ENCODE assay signal across 1 cellular context in the genomic region with DNA sequence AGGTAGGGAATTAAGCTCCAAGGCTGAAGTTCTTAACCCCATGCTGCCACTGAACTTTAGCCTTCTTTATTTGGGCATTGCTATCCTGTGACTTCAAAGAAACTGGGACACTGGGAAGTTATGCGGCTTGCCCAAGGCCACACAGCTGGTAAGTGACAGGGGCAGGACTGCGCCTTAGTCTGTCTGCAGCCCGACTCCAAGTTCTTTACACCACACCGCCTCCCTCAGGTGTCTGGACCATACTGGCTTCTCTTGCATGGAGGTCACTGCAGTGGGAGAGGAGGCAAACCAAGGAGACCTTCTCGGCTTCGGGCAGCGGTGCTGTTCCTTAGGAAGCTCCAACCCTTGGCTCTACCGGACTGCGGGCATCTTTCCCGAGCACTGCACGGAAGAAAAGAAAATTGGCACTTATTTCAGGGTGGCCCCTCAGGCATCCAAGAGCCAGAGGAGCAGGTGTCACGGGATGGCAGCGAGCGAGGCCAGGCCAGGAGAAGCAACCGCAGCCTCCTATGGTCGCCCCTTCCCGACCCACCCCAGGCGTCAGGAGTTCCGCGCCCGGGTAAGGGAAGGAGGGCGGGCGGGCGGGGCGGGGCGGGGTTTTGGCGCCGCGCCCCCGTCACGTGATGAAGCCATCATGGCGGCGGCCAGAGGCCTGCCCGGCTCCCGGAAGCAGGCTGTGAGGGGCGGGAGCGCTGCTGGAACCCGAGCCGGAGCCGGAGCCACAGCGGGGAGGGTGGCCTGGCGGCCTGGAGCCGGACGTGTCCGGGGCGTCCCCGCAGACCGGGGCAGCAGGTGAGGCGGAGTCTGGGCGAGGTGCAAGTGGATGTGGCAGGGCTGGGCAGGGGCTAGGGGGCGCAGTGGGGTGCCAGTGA.
A peak's percentile ranks its signal among the peaks of the same experiment; 100 is the strongest.
TF ChIP-seq lines count a peak whose summit lies in the region.

No MANE protein-coding gene starts in this region.

TF ChIP-seq in HEK293, 187 proteins besides CTCF, POLR2A, EP300 and RAD21 (continued from another document):
- no peak for TF ChIP-seq ZNF148 (tag by site-specific recombination; IDR thresholded peaks at IDR 0.05; ENCODE audit: borderline replicate concordance)
- no peak; the same call in 1 of the 2 replicates for TF ChIP-seq OSR2 (tag by site-specific recombination; IDR thresholded peaks at IDR 0.05)
- no peak for TF ChIP-seq ZNF140 (tag by site-specific recombination; IDR thresholded peaks at IDR 0.05)
- TF ChIP-seq, protein P1, sequence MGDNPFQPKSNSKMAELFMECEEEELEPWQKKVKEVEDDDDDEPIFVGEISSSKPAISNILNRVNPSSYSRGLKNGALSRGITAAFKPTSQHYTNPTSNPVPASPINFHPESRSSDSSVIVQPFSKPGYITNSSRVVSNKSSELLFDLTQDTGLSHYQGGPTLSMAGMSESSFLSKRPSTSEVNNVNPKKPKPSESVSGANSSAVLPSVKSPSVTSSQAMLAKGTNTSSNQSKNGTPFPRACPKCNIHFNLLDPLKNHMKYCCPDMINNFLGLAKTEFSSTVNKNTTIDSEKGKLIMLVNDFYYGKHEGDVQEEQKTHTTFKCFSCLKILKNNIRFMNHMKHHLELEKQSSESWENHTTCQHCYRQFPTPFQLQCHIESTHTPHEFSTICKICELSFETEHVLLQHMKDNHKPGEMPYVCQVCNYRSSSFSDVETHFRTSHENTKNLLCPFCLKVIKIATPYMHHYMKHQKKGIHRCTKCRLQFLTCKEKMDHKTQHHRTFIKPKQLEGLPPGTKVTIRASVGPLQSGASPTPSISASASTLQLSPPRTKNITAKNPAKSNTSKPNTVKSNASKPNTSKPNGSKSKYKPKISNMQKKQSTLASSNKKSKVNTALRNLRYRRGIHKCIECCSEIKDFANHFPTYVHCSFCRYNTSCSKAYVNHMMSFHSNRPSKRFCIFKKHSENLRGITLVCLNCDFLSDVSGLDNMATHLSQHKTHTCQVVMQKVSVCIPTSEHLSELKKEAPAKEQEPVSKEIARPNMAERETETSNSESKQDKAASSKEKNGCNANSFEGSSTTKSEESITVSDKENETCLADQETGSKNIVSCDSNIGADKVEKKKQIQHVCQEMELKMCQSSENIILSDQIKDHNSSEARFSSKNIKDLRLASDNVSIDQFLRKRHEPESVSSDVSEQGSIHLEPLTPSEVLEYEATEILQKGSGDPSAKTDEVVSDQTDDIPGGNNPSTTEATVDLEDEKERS (tag by site-specific recombination; IDR thresholded peaks at IDR 0.05): no peak
- no peak for TF ChIP-seq FEZF1 (tag by site-specific recombination; IDR thresholded peaks at IDR 0.05)
- no peak for TF ChIP-seq ZFP3 (tag by site-specific recombination; IDR thresholded peaks at IDR 0.05; ENCODE audit: low read depth)
- no peak for TF ChIP-seq ZBTB7A (tag by site-specific recombination; IDR thresholded peaks at IDR 0.05; ENCODE audit: low read depth)
- 0 out of 2 replicates have a peak, but pooled peaks have one; percentile 41 for TF ChIP-seq TRIM28 (IDR thresholded peaks at IDR 0.05; ENCODE audit: borderline replicate concordance, low read length)
- TF ChIP-seq ZNF580 (tag by site-specific recombination; IDR thresholded peaks at IDR 0.05): no peak
TF ChIP-seq in HEK293: peak in this region for 52.
